1 cellular context compared by ENCODE assay signal in genomic region chr2:177030391-177031000, GRCh38.
TF ChIP-seq lines count a peak whose summit lies in the region.

No MANE protein-coding gene starts in this region.

TF ChIP-seq in GM12878, 131 proteins besides CTCF, POLR2A, EP300 and RAD21 (continued from another document):
- no peak for TF ChIP-seq ZBTB11 (CRISPR knock-in tag; IDR thresholded peaks at IDR 0.05)
- TF ChIP-seq TAF1 (IDR thresholded peaks at IDR 0.05; ENCODE audit: borderline replicate concordance, low read depth, low read length) = no peak
- no peak for TF ChIP-seq ZNF622 (IDR thresholded peaks at IDR 0.05)
